21 cellular contexts compared by ENCODE assay signal in the genomic region with DNA sequence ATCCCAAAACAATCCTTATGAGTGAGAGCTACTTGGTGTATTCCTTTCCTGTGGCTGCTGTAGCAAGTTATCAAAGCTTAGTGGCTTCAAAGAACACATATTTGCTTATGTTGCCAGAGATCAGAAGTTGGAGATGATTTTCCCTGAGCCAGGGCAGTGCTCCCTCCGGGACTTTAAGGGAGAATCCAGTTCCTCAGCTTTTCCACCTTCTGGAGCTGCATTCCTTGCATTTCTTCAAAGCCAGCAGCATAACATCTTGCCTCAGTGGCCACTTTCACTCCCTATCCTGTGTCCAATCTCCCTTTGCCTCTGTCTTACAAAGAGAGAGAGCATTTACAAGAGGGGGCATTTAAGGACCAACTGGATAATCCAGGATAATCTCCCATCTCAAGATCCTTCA.
"Had no signal": no experiment of that assay in that cellular context is flagged by ENCODE, and none has a peak within 500 bp of the region (broad histone marks: within the 10 kb centered on the region; RNA-seq: fewer than 3 reads in every experiment).

No MANE protein-coding gene starts in this region.

- H3K36me3 Mint-ChIP-seq: mesothelial cell of epicardium, natural killer cell, type B pancreatic cell had no signal

- H2AFZ ChIP-seq: parathyroid adenoma had no signal

- H3K4me3 Mint-ChIP-seq: mesothelial cell of epicardium, natural killer cell, neural crest cell, type B pancreatic cell had no signal

- DNase-seq: effector CD8-positive, alpha-beta T cell; foreskin melanocyte; heart left ventricle; hippocampal formation; natural killer cell; nucleus accumbens; retina; right lobe of liver; spleen; stimulated activated naive CD4-positive, alpha-beta T cell; stomach; substantia nigra had no signal

- H3K9me3 ChIP-seq: heart left ventricle, prostate gland, right lobe of liver, spleen, stomach had no signal

- H3K4me3 ChIP-seq: coronary artery, heart left ventricle, prostate gland, right lobe of liver, spleen, stomach had no signal

- H3K9me3 Mint-ChIP-seq: mesothelial cell of epicardium, natural killer cell, neural crest cell, type B pancreatic cell had no signal

- H3K4me1 Mint-ChIP-seq: mesothelial cell of epicardium, natural killer cell had no signal

- H3K27ac Mint-ChIP-seq: mesothelial cell of epicardium, natural killer cell, type B pancreatic cell had no signal

- H3K27ac ChIP-seq: coronary artery, heart left ventricle, parathyroid adenoma, prostate gland, right lobe of liver, spleen, stomach had no signal

- H3K36me3 ChIP-seq: prostate gland, right lobe of liver had no signal

- FAIRE-seq: islet of Langerhans, urothelium cell line had no signal

- ATAC-seq: left lobe of liver, natural killer cell had no signal

- H3K4me1 ChIP-seq: heart left ventricle, parathyroid adenoma, prostate gland, right lobe of liver, spleen, stomach had no signal

- H3K9ac ChIP-seq: parathyroid adenoma had no signal

- H3K79me2 ChIP-seq: parathyroid adenoma had no signal

- H3K27me3 ChIP-seq: heart left ventricle, right lobe of liver, spleen, stomach had no signal
